In the genomic region with DNA sequence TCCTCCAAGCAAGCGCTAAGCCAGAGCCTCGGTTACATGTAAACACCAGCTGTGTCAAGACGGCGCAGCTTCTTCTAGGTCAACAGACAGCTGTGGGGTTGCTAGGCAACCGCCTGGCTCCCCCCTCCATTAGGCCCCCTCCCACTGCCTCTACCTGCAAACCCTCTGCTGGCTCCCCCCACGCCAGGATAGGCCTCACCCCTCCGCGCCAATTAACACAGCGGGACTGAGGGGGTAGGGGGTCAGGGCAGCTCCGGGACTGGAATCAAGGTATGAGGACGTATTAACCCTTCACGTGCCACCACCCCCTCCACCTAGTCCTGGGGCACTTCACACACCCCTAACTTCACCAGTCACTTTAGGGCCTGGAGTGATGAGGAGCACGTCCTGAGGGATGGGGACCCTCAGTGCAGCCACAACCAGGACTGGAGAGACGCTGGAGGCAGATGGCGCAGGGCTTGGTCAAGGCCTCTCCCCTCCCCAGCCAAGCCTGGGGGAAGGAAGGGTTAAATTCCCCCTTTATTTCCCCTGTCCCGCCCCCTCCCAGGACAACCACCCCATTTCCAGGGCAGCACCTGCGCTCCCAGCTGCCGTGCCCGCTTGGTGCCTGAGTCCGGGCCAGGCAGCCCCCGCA, we compare ENCODE assay signal across 8 cellular contexts. TPM values are rescaled to one million over a fixed set of nuclear protein-coding genes. Genes with fewer than 3 reads are reported as not detected.
DNase-seq lines count a peak whose midpoint lies in the region; TF ChIP-seq lines count a peak whose summit lies in the region.

No MANE protein-coding gene starts in this region.

- no peak for TF ChIP-seq CTCF in vagina (IDR thresholded peaks at IDR 0.05)

- intact Hi-C loops in vagina (cut with DNase I) = loop anchor here (5.0 kb wide), 1 partner anchor 40 kb away; no protein-coding TSS in a partner anchor

- no peaks in the 10 kb centered on the region for H3K36me3 ChIP-seq in effector memory CD4-positive, alpha-beta T cell (ENCODE audit: control insufficient read depth, insufficient read depth, low read length)
- H3K36me3 ChIP-seq in mucosa of stomach (ENCODE audit: control insufficient read depth, insufficient read depth, low read length) = no peaks in the 10 kb centered on the region
- H3K36me3 ChIP-seq in vagina = no peaks in the 10 kb centered on the region

- peak overlapping the region; percentile 59 for H3K9ac ChIP-seq in mucosa of stomach (ENCODE audit: low read length)

- no peaks in the 10 kb centered on the region for H3K9me3 ChIP-seq in effector memory CD4-positive, alpha-beta T cell (ENCODE audit: control insufficient read depth, low read length)
- H3K9me3 ChIP-seq in mucosa of stomach (ENCODE audit: control insufficient read depth, low read length) = no peaks in the 10 kb centered on the region
- H3K9me3 ChIP-seq in vagina = no peaks in the 10 kb centered on the region

- H3K27ac ChIP-seq in effector memory CD4-positive, alpha-beta T cell (ENCODE audit: insufficient read depth, low read length, poor library complexity, severe bottlenecking) = peak overlapping the region; percentile 68
- peak overlapping the region; percentile 99 for H3K27ac ChIP-seq in vagina

- peak overlapping the region; percentile 46 for H3K4me3 ChIP-seq in effector memory CD4-positive, alpha-beta T cell (ENCODE audit: insufficient read depth, low read depth, low read length, poor library complexity, severe bottlenecking)
- peak overlapping the region; percentile 42 for H3K4me3 ChIP-seq in mucosa of stomach (ENCODE audit: low read length)
- peak overlapping the region; percentile 43 to 44 for H3K4me3 ChIP-seq in vagina

- no peaks in the 10 kb centered on the region for H3K27me3 ChIP-seq in effector memory CD4-positive, alpha-beta T cell (replicated peaks; ENCODE audit: control insufficient read depth, insufficient read depth, low read length, poor library complexity, severe bottlenecking)
- H3K27me3 ChIP-seq in mucosa of stomach (ENCODE audit: control insufficient read depth, insufficient read depth, low read length) = no peaks in the 10 kb centered on the region
- no peaks in the 10 kb centered on the region for H3K27me3 ChIP-seq in vagina

- TF ChIP-seq POLR2A in vagina (IDR thresholded peaks at IDR 0.05) = no peak

- peaks cover 56% of the 10 kb centered on the region for H3K4me1 ChIP-seq in effector memory CD4-positive, alpha-beta T cell (ENCODE audit: control insufficient read depth, insufficient read depth, low read length, poor library complexity, severe bottlenecking)
- H3K4me1 ChIP-seq in mucosa of stomach (ENCODE audit: control insufficient read depth, insufficient read depth, low read length) (peaks cover 64% of the 10 kb centered on the region), vagina (peaks cover 78% of the 10 kb centered on the region)

- DNase-seq in DMS 273 (lab: John Stamatoyannopoulos, UW; ENCODE audit: unreplicated experiment) (peak; percentile 99), NCI-H1105 (lab: John Stamatoyannopoulos, UW) (peak; percentile 97), T follicular helper cell (ENCODE audit: low read depth) (peak; percentile 48), vagina (ENCODE audit: extremely low spot score in 2 of 2) (no peak), NOMO-1 treated with DMSO at 0.1 percent for 48 hours (lab: John Stamatoyannopoulos, UW; ENCODE audit: unreplicated experiment) (no peak), dermis blood vessel endothelial cell (no peak)
- peak in 2 of 3 donors; percentile 30 to 32 for DNase-seq in effector memory CD4-positive, alpha-beta T cell

RNA-seq across cellular contexts. Expression of gene WASF2, which starts 37.4 kb away (rescaled TPM):
- total RNA-seq in vagina (58.9 TPM), dermis blood vessel endothelial cell (45.9 and 110 TPM in 2 replicates)

Comparison
In these comparisons a context has a peak if more than half of its experiments do, and no peak if none do; other contexts are left out.
1. DNase-seq: peak in DMS 273 (single experiment), NCI-H1105 (single experiment), T follicular helper cell (single experiment) and effector memory CD4-positive, alpha-beta T cell (2 of 3); none in vagina (0 of 2), NOMO-1 treated with DMSO at 0.1 percent for 48 hours (single experiment) and dermis blood vessel endothelial cell (single experiment).
2. Peak in every context shown above with its lines, with median percentiles within 50 percentile points of each other: H3K4me3 ChIP-seq.